ENCODE assay signal across 8 cellular contexts in the genomic region with DNA sequence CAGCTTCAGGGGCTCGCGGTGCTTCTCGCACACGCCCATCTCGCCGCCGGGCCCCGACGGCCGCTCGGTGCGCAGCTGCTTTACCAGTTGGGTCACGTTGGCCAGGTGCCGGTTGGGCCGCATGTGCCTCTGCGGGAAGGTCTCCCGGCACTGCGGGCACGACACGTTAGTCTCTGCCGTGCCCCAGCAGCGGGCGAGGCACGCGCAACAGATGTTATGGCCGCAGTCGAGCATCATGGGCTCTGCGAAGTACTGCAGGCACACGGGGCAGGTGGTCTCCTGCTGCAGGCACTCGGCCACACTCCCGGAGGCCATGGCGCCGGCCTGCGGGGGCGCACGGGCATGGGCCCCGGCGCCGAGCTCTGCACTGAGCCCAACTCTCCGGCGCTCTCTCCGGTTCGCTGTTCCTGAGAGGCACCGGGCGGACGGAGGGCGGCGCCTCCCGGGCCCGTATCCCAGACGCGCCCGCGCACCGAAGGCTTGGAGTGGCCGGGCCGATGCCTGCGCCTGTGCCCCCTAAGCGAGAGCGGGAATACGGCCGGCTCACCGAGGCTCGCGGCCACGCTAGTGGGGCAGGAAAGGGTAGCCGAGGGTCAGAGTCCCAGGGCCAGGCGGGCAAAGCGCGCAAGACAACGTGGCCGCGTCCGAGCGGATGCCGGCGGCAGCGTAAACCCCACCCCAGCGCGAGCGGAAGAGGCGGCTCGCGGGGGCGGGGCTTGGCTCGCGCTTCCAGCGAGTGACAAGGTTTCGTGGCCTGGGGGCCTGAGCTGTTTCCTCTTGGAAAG. TPM values are rescaled to one million over a fixed set of nuclear protein-coding genes. Genes with fewer than 3 reads are reported as not detected.
A peak's percentile ranks its signal among the peaks of the same experiment; 100 is the strongest.
DNase-seq lines count a peak whose midpoint lies in the region; ATAC-seq and TF ChIP-seq lines count a peak whose summit lies in the region.

TRIM27 (minus strand) TSS at position 668 of the 785 bp plus-strand sequence; CDS start at position 315, 353 bp downstream.

- H3K9me3 ChIP-seq in iPS-18a (ENCODE audit: control insufficient read depth, low read depth, low read length) (no peaks in the 10 kb centered on the region), skeletal muscle satellite cell (replicated peaks; ENCODE audit: low read length) (no peaks in the 10 kb centered on the region)

- H3K27ac ChIP-seq in iPS-18a (ENCODE audit: low read length) = peak within 1 kb of the TSS; percentile 76

- intact Hi-C loops in MCF 10A (cut with micrococcal nuclease) = loop anchor here (1.0 to 5.0 kb wide), 3 partner anchors 58 to 93 kb away; no protein-coding TSS in a partner anchor

- POLR2A ChIA-PET in MCF 10A (lab: Yijun Ruan, JAX) = interaction anchor here (0.5 to 4.5 kb wide), 43 partner anchors 13 to 1169 kb away, joined by 3 to 166 read pairs (median 4); partner anchors contain the start of gene ZNF311

- peak within 1 kb of the TSS; percentile 92 for H3K4me2 ChIP-seq in skeletal muscle satellite cell (ENCODE audit: low read length)

- CTCF ChIA-PET in MCF 10A (lab: Yijun Ruan, JAX) = interaction anchor here (0.6 to 2.1 kb wide), 6 partner anchors 9 to 388 kb away, joined by 3 to 10 read pairs (median 4); no protein-coding TSS in a partner anchor

- no peaks in the 10 kb centered on the region for H3K27me3 Mint-ChIP-seq in MCF 10A (ENCODE audit: insufficient read depth, unreplicated experiment)

- H3K4me3 ChIP-seq in iPS-18a (ENCODE audit: low read length) (peak within 1 kb of the TSS; percentile 90), skeletal muscle satellite cell (ENCODE audit: low read length) (peak within 1 kb of the TSS; percentile 84)

- peak; percentile 78 for ATAC-seq in HG02938 (IDR thresholded peaks at IDR 0.05; ENCODE audit: unreplicated experiment)

- H3K36me3 ChIP-seq in iPS-18a (ENCODE audit: control insufficient read depth, low read depth, low read length) (peaks cover 29% of the 10 kb centered on the region), skeletal muscle satellite cell (ENCODE audit: insufficient read depth, low read length) (peaks cover 33% of the 10 kb centered on the region)

- TF ChIP-seq CTCF in MCF 10A (IDR thresholded peaks at IDR 0.05; ENCODE audit: unreplicated experiment) = no peak

- H3K9ac ChIP-seq in iPS-18a (ENCODE audit: low read length) (peak within 1 kb of the TSS; percentile 97), skeletal muscle satellite cell (ENCODE audit: low read depth, low read length) (peak within 1 kb of the TSS; percentile 88)

- H3K27ac Mint-ChIP-seq in MCF 10A (ENCODE audit: low read depth, unreplicated experiment) = peak within 1 kb of the TSS; percentile 88

- H3K4me1 ChIP-seq in iPS-18a (ENCODE audit: control insufficient read depth, low read depth, low read length) = peaks cover 6% of the 10 kb centered on the region
- peaks cover 14% of the 10 kb centered on the region for H3K4me1 ChIP-seq in skeletal muscle satellite cell (ENCODE audit: control insufficient read depth, insufficient read depth, low read length)

- H3K27me3 ChIP-seq in iPS-18a (ENCODE audit: control insufficient read depth, insufficient read depth, low read length) (no peaks in the 10 kb centered on the region), skeletal muscle satellite cell (ENCODE audit: control insufficient read depth, insufficient read depth, low read length) (no peaks in the 10 kb centered on the region)

- H3K9me3 Mint-ChIP-seq in MCF 10A (ENCODE audit: unreplicated experiment) = no peaks in the 10 kb centered on the region

- DNase-seq in SIG-M5 treated with dmso at 0.1 percent for 504 hours (lab: John Stamatoyannopoulos, UW; ENCODE audit: unreplicated experiment) = peak; percentile 76
- no peak for DNase-seq in SIG-M5 (lab: John Stamatoyannopoulos, UW)
- peak; percentile 62 for DNase-seq in NCI-H2081 treated with DMSO at 0.1 percent for 48 hours (lab: John Stamatoyannopoulos, UW)
- peak; percentile 91 for DNase-seq in UCSD-AML1 (lab: John Stamatoyannopoulos, UW; ENCODE audit: unreplicated experiment)
- DNase-seq in MCF 10A (ENCODE audit: unreplicated experiment) = peak; percentile 92

- no TSS peak for BruUV-seq in MCF 10A (replicated peaks; lab: Mats Ljungman, UMichigan)

- peaks cover 19% of the 10 kb centered on the region for H3K4me1 Mint-ChIP-seq in MCF 10A (ENCODE audit: insufficient read depth, unreplicated experiment)

- H3K4me3 Mint-ChIP-seq in MCF 10A (ENCODE audit: unreplicated experiment) = peak within 1 kb of the TSS; percentile 93

- H3K36me3 Mint-ChIP-seq in MCF 10A (ENCODE audit: insufficient read depth, unreplicated experiment) = peaks cover 40% of the 10 kb centered on the region

RNA-seq across cellular contexts. Expression of gene TRIM27, which starts in this region (rescaled TPM):
- 68.8 and 68.9 TPM in 2 replicates for total RNA-seq in MCF 10A (2022)
- total RNA-seq in skeletal muscle satellite cell (2012; rRNA removed) = 62.1 and 68.1 TPM in 2 replicates
